25 cellular contexts compared by ENCODE assay signal in genomic region chr6:119942078-119942752, GRCh38.
"Had no signal": no experiment of that assay in that cellular context is flagged by ENCODE, and none has a peak within 500 bp of the region (broad histone marks: within the 10 kb centered on the region; RNA-seq: fewer than 3 reads in every experiment).

No MANE protein-coding gene starts in this region.

- H3K4me3 ChIP-seq: ascending aorta, breast epithelium, cardiac muscle cell, coronary artery, dorsolateral prefrontal cortex had no signal

- H3K36me3 ChIP-seq: ascending aorta, breast epithelium, cardiac muscle cell had no signal

- H3K27me3 ChIP-seq: ascending aorta, breast epithelium, cardiac muscle cell, dorsolateral prefrontal cortex had no signal

- H3K9me3 ChIP-seq: ascending aorta, breast epithelium had no signal

- DNase-seq: activated CD4-positive, alpha-beta memory T cell treated with anti-CD3 and anti-CD28 coated beads for 36 hours; activated CD4-positive, alpha-beta T cell treated with anti-CD3 and anti-CD28 coated beads for 36 hours; activated CD4-positive, alpha-beta T cell treated with anti-CD3 and anti-CD28 coated beads, Interleukin-2, amount 10 ng/mL, durations not matched to agents 24 days and 14 days; activated CD8-positive, alpha-beta memory T cell treated with anti-CD3 and anti-CD28 coated beads, Interleukin-2, amount 10 ng/mL, durations not matched to agents 7 days and 5 days; activated CD8-positive, alpha-beta memory T cell treated with anti-CD3 and anti-CD28 coated beads, Interleukin-2, amount 50 U/mL, for 4 hours; activated CD8-positive, alpha-beta T cell treated with anti-CD3 and anti-CD28 coated beads, Interleukin-2, amount 10 ng/mL, durations not matched to agents 7 days and 5 days; activated gamma-delta T cell; activated naive CD4-positive, alpha-beta T cell; activated naive CD4-positive, alpha-beta T cell treated with anti-CD3 and anti-CD28 coated beads, Interleukin-2, amount 10 ng/mL, durations not matched to agents 7 days and 5 days; activated naive CD8-positive, alpha-beta T cell treated with anti-CD3 and anti-CD28 coated beads, Interleukin-2, amount 10 ng/mL, durations not matched to agents 7 days and 5 days; activated T-cell treated with anti-CD3 and anti-CD28 coated beads, Interleukin-2, amount 50 U/mL, for 1 hour; activated T-cell treated with anti-CD3 and anti-CD28 coated beads, Interleukin-2, amount 50 U/mL, for 48 hours; dorsolateral prefrontal cortex; effector memory CD4-positive, alpha-beta T cell; endodermal cell; foreskin fibroblast; head of caudate nucleus; T-helper 2 cell had no signal

- H3K4me1 ChIP-seq: ascending aorta, breast epithelium had no signal

- ATAC-seq: activated CD4-positive, alpha-beta T cell treated with anti-CD3 and anti-CD28 coated beads for 36 hours; activated CD8-positive, alpha-beta memory T cell treated with anti-CD3 and anti-CD28 coated beads, Interleukin-2, amount 10 ng/mL, durations not matched to agents 7 days and 5 days; activated CD8-positive, alpha-beta T cell treated with anti-CD3 and anti-CD28 coated beads, Interleukin-2, amount 10 ng/mL, durations not matched to agents 7 days and 5 days; activated naive CD4-positive, alpha-beta T cell treated with anti-CD3 and anti-CD28 coated beads, Interleukin-2, amount 50 U/mL, for 72 hours; esophagus mucosa had no signal

- H3K27ac ChIP-seq: ascending aorta, breast epithelium, cardiac muscle cell, coronary artery, dorsolateral prefrontal cortex had no signal

- FAIRE-seq: frontal cortex had no signal
